8 cellular contexts compared by ENCODE assay signal in the genomic region with DNA sequence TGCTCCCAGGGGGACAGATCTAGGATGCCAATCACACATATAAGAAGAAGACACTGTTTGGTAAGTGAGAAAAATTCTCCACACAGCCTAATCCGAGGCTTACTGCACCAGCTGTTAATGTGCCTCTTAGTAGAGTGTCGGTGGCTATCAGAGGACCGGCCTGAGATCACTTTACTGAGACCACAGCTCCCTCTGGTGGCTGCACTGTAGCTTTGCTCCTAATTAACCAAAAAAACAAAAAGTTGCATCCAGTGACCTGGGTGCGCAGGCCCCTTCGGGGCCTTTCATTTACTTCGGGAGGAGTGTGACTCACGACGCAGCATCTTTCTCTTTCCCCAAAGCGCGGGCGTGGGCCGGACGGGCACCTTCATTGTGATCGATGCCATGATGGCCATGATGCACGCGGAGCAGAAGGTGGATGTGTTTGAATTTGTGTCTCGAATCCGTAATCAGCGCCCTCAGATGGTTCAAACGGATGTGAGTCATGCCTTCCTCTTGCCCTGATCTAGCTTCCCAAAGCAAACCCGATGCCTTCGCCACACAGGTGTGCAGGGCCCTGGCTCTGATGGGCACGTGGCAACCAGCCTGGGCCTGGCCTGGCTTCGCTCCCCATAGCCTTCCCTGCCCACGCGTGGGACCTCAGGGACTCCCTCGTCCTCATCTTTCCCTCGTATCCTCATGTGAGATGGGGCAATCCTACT. TPM values are rescaled to one million over a fixed set of nuclear protein-coding genes. Genes with fewer than 3 reads are reported as not detected.
A peak's percentile ranks its signal among the peaks of the same experiment; 100 is the strongest.
DNase-seq lines count a peak whose midpoint lies in the region; ATAC-seq lines count a peak whose summit lies in the region.

No MANE protein-coding gene starts in this region.

- DNase-seq in ACHN (peak; percentile 65), NCI-H526 (lab: John Stamatoyannopoulos, UW) (peak; percentile 17 to 72), dermis microvascular lymphatic vessel endothelial cell (ENCODE audit: low read depth in 2 of 2) (peak; percentile 70 to 85), medulla oblongata (ENCODE audit: extremely low spot score) (peak; percentile 87)
- DNase-seq in activated CD4-positive, alpha-beta T cell treated with anti-CD3 and anti-CD28 coated beads, Interleukin-2, amount 50 U/mL, for 24 hours (ENCODE audit: low read depth in 1 of 2, low spot score in 1 of 2): peak; percentile 65 to 73
- peak; percentile 57 for DNase-seq in stimulated activated CD8-positive, alpha-beta memory T cell treated with anti-CD3 and anti-CD28 coated beads, Interleukin-15, amount 100 ng/mL, for 24 hours (ENCODE audit: low read depth)

- in situ Hi-C loops in ACHN (cut with HindIII; ENCODE audit: low pct_ligation_motif_present, low pct_unique_long_range_greater_than_20kb, low sequenced_read_pairs): no loop called here

- ATAC-seq in GM18511 (IDR thresholded peaks at IDR 0.05; ENCODE audit: unreplicated experiment) (peak; percentile 42), HG03342 (IDR thresholded peaks at IDR 0.05; ENCODE audit: unreplicated experiment) (peak; percentile 37)

RNA-seq across cellular contexts. Expression of a gene that starts 56.7 kb away (rescaled TPM):
- total RNA-seq in dermis microvascular lymphatic vessel endothelial cell: 9.0 and 15.4 TPM in 2 replicates

Comparison
In these comparisons a context has a peak if more than half of its experiments do, and no peak if none do; other contexts are left out.
1. Peak in every context shown above with its lines: DNase-seq and ATAC-seq.